8 cellular contexts compared by ENCODE assay signal in the genomic region with DNA sequence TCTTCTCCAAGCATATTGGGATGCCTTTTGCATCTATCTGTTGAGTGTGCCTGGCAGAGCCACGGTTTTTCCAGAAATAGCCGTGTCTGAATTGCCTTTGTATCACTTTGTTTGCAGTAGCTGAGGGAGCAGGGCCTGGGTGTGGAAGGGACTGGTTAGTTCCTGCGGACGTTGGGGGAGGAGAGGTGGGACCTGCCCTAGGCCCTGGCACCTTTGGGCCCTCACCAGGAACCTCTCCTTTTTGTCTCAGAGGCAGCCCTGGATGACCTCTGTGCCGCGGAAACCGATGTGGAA. TPM values are rescaled to one million over a fixed set of nuclear protein-coding genes. Genes with fewer than 3 reads are reported as not detected.
DNase-seq lines count a peak whose midpoint lies in the region; ATAC-seq and TF ChIP-seq lines count a peak whose summit lies in the region.

No MANE protein-coding gene starts in this region.

- peak overlapping the region; percentile 21 to 86 for H3K4me3 Mint-ChIP-seq in CD14-positive monocyte
- peak overlapping the region; percentile 91 to 93 for H3K4me3 Mint-ChIP-seq in effector memory CD8-positive, alpha-beta T cell

- H3K4me1 ChIP-seq in OCI-LY7 (ENCODE audit: insufficient read depth, low read length, poor library complexity, severe bottlenecking) (peaks cover 46% of the 10 kb centered on the region), neutrophil (ENCODE audit: control insufficient read depth in 1 of 2, insufficient read depth in 1 of 2, low read depth in 1 of 2, low read length in 1 of 2) (peaks cover 34 to 35% of the 10 kb centered on the region in 2 experiments)

- TF ChIP-seq CTCF in CD14-positive monocyte (IDR thresholded peaks at IDR 0.05) (peak; percentile 83), OCI-LY7 (conservative IDR thresholded peaks at IDR 0.05; ENCODE audit: low read length) (no peak), neutrophil (IDR thresholded peaks at IDR 0.05) (no peak)

- H3K4me2 ChIP-seq in OCI-LY7 (ENCODE audit: low read length): peak overlapping the region; percentile 86

- H3K27ac ChIP-seq in OCI-LY7 (ENCODE audit: low read depth, low read length, poor library complexity, severe bottlenecking): peak overlapping the region; percentile 59
- peak overlapping the region; percentile 97 for H3K27ac ChIP-seq in neutrophil

- peaks cover 36 to 62% of the 10 kb centered on the region in 2 donors for H3K36me3 Mint-ChIP-seq in CD14-positive monocyte
- H3K36me3 Mint-ChIP-seq in effector memory CD8-positive, alpha-beta T cell (ENCODE audit: insufficient read depth): peaks cover 58% of the 10 kb centered on the region

- CTCF ChIA-PET in OCI-LY7 (lab: Charles Lee; ENCODE audit: unreplicated experiment): interaction anchor here (0.9 kb wide), 1 partner anchor 40 kb away, joined by 3 read pairs; no protein-coding TSS in a partner anchor

- peaks cover 0 to 2% (median 0%) of the 10 kb centered on the region in 3 donors for H3K27me3 Mint-ChIP-seq in CD14-positive monocyte (ENCODE audit: low read depth in 3 of 3)
- H3K27me3 Mint-ChIP-seq in effector memory CD8-positive, alpha-beta T cell: no peaks in the 10 kb centered on the region

- no TSS peak for BruUV-seq in OCI-LY7 (replicated peaks; lab: Mats Ljungman, UMichigan)

- no peak overlapping the region for H2AFZ ChIP-seq in OCI-LY7 (ENCODE audit: low read length)

- H3K36me3 ChIP-seq in OCI-LY7 (ENCODE audit: insufficient read depth, low read length) (peaks cover 51% of the 10 kb centered on the region), neutrophil (peaks cover 60% of the 10 kb centered on the region)

- no peaks in the 10 kb centered on the region for H3K9me3 ChIP-seq in OCI-LY7 (ENCODE audit: low read length)
- H3K9me3 ChIP-seq in neutrophil: no peaks in the 10 kb centered on the region

- H3K4me3 ChIP-seq in OCI-LY7 (ENCODE audit: low read depth, low read length, poor library complexity, severe bottlenecking) (no peak overlapping the region), neutrophil (ENCODE audit: low read depth in 1 of 2, low read length in 1 of 2) (peak overlapping the region; percentile 63 to 67)

- no peaks in the 10 kb centered on the region for H3K9me2 ChIP-seq in OCI-LY7 (ENCODE audit: insufficient read depth, low read length)

- peaks cover 44% of the 10 kb centered on the region for H3K4me1 Mint-ChIP-seq in CD14-positive monocyte
- peaks cover 39 to 44% of the 10 kb centered on the region in 2 donors for H3K4me1 Mint-ChIP-seq in effector memory CD8-positive, alpha-beta T cell (ENCODE audit: low read depth in 2 of 2)

- no peak for ATAC-seq in effector memory CD8-positive, alpha-beta T cell (replicated peaks)
- no peak for ATAC-seq in HG02885 (IDR thresholded peaks at IDR 0.05; ENCODE audit: poor library complexity, unreplicated experiment)

- no peaks in the 10 kb centered on the region for H3K27me3 ChIP-seq in neutrophil

- H4K20me1 ChIP-seq in OCI-LY7 (ENCODE audit: insufficient read depth, low read length): no peaks in the 10 kb centered on the region; the same call in 1 of the 2 replicates

- DNase-seq in CD14-positive monocyte (ENCODE audit: low spot score) (no peak), OCI-LY7 (ENCODE audit: low spot score) (no peak), cerebellum (ENCODE audit: low spot score) (no peak), HT-29 (ENCODE audit: low spot score) (no peak)
- DNase-seq in effector memory CD8-positive, alpha-beta T cell: no peak
- DNase-seq in stimulated activated naive CD4-positive, alpha-beta T cell treated with Interleukin-2 at 50 U/mL for 16 hours (lab: John Stamatoyannopoulos, UW): no peak

- H3K27ac Mint-ChIP-seq in CD14-positive monocyte: peak overlapping the region; percentile 100
- peak overlapping the region; percentile 98 to 99 for H3K27ac Mint-ChIP-seq in effector memory CD8-positive, alpha-beta T cell

- H3K9me3 Mint-ChIP-seq in CD14-positive monocyte: no peaks in the 10 kb centered on the region
- H3K9me3 Mint-ChIP-seq in effector memory CD8-positive, alpha-beta T cell: no peaks in the 10 kb centered on the region

- intact Hi-C loops in CD14-positive monocyte (cut with micrococcal nuclease): loop anchor here (1.0 to 10.0 kb wide), 5 partner anchors 82 to 220 kb away; partner anchors contain the start of genes SLC26A6 (in 2 of the 2), NCKIPSD (in 1 of the 2) and UQCRC1 (in 1 of the 2)
- intact Hi-C loops in OCI-LY7 (cut with micrococcal nuclease; ENCODE audit: unreplicated experiment): loop anchor here (1.0 kb wide), 1 partner anchor 83 kb away; no protein-coding TSS in a partner anchor

- POLR2A ChIA-PET in OCI-LY7 (lab: Charles Lee): no interaction called here

- peaks cover 29% of the 10 kb centered on the region; the same call in 1 of the 2 replicates for H3K79me2 ChIP-seq in OCI-LY7 (ENCODE audit: insufficient read depth, low read depth, low read length)

RNA-seq across cellular contexts. Expression of gene ATRIP, which starts 18.6 kb away (rescaled TPM):
- polyA plus RNA-seq in CD14-positive monocyte: 1 to 10 TPM; 1.8 to 2.8 TPM
- 16.3 and 16.8 TPM in 2 replicates for total RNA-seq in OCI-LY7 (2014; rRNA removed; shearing (Covaris generic))
- total RNA-seq in OCI-LY7 (2022) (20.3 and 24.5 TPM in 2 replicates), cerebellum (7.3 TPM)
- 6.7 and 7.7 TPM in 2 replicates for total RNA-seq in HT-29 (2014; rRNA removed; shearing (Covaris generic))

RNA-seq across cellular contexts. Expression of gene TMA7, which starts 25.1 kb away (rescaled TPM):
- polyA plus RNA-seq in CD14-positive monocyte: 100 to 1,000 TPM; 478 to 559 TPM
- total RNA-seq in OCI-LY7 (2014; rRNA removed; shearing (Covaris generic)): 313 and 486 TPM in 2 replicates
- 226 and 250 TPM in 2 replicates for total RNA-seq in OCI-LY7 (2022)
- 83.0 TPM for total RNA-seq in cerebellum
- 173 and 180 TPM in 2 replicates for total RNA-seq in HT-29 (2014; rRNA removed; shearing (Covaris generic))

RNA-seq across cellular contexts. Expression of gene CCDC51, which starts 25.3 kb away (rescaled TPM):
- polyA plus RNA-seq in CD14-positive monocyte: 1 to 10 TPM; 5.4 to 5.9 TPM
- 22.0 and 23.0 TPM in 2 replicates for total RNA-seq in OCI-LY7 (2014; rRNA removed; shearing (Covaris generic))
- 21.2 and 24.9 TPM in 2 replicates for total RNA-seq in OCI-LY7 (2022)
- total RNA-seq in cerebellum: 6.0 TPM
- total RNA-seq in HT-29 (2014; rRNA removed; shearing (Covaris generic)): 19.1 and 24.3 TPM in 2 replicates

RNA-seq across cellular contexts. Expression of gene PLXNB1, which starts 35.3 kb away (rescaled TPM):
- polyA plus RNA-seq in CD14-positive monocyte: under 1 TPM in 1 of 2 donors, not detected in 1; 0.14 TPM
- 4.4 and 14.9 TPM in 2 replicates for total RNA-seq in OCI-LY7 (2014; rRNA removed; shearing (Covaris generic))
- total RNA-seq in OCI-LY7 (2022): 6.4 and 7.7 TPM in 2 replicates
- 85.4 TPM for total RNA-seq in cerebellum
- total RNA-seq in HT-29 (2014; rRNA removed; shearing (Covaris generic)): 194 and 209 TPM in 2 replicates

RNA-seq across cellular contexts. Expression of gene SHISA5, which starts 38.8 kb away (rescaled TPM):
- polyA plus RNA-seq in CD14-positive monocyte: 100 to 1,000 TPM; 242 to 266 TPM
- 80.5 and 102 TPM in 2 replicates for total RNA-seq in OCI-LY7 (2014; rRNA removed; shearing (Covaris generic))
- 97.1 and 97.3 TPM in 2 replicates for total RNA-seq in OCI-LY7 (2022)
- 39.5 TPM for total RNA-seq in cerebellum
- total RNA-seq in HT-29 (2014; rRNA removed; shearing (Covaris generic)): 83.6 and 85.4 TPM in 2 replicates
